8 cellular contexts compared by ENCODE assay signal in the genomic region with DNA sequence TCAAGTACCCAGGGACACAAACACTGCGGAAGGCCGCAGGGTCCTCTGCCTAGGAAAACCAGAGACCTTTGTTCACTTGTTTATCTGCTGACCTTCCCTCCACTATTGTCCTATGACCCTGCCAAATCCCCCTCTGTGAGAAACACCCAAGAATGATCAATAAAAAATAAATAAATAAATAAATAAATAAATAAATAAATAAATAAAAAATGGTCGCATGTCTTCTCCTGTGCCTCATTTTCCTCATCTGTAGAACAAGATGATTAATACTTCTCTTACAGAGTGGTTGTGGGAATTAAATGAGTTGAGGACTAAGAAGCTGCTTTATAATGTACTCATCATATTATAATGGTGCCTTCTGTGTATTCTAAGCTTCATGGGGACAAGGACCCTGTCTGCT.
A peak's percentile ranks its signal among the peaks of the same experiment; 100 is the strongest.
DNase-seq lines count a peak whose midpoint lies in the region; ATAC-seq, FAIRE-seq and TF ChIP-seq lines count a peak whose summit lies in the region.
"Not testable (repeated sequence)": the region's sequence is repeated elsewhere in the genome, so short reads cannot be mapped to it uniquely, and the experiment has no call there.

No MANE protein-coding gene starts in this region.

- TF ChIP-seq EP300 in HepG2 (IDR thresholded peaks at IDR 0.05; ENCODE audit: low read depth in 2 of 2, low read length in 2 of 2); HepG2 (CRISPR knock-in tag; IDR thresholded peaks at IDR 0.05; ENCODE audit: borderline replicate concordance): not testable (repeated sequence)

- FAIRE-seq in D721Med (lab: Jason Lieb, UNC) (peak; percentile 89), GM12892 (lab: Jason Lieb, UNC) (peak; percentile 68), GM19239 (lab: Jason Lieb, UNC) (peak; percentile 74), H54 (lab: Jason Lieb, UNC) (peak; percentile 58), islet of Langerhans (lab: Jason Lieb, UNC) (peak; percentile 73), keratinocyte (lab: Jason Lieb, UNC) (peak; percentile 17), HepG2 (lab: Jason Lieb, UNC) (peak; percentile 34)

- H3K27me3 ChIP-seq in keratinocyte (ENCODE audit: control insufficient read depth, extremely low read depth, insufficient read depth, low read length); HepG2 (ENCODE audit: control insufficient read depth in 1 of 2, insufficient read depth in 2 of 2, low read length in 2 of 2): not testable (repeated sequence)

- H3K4me1 ChIP-seq in HEK293 (ENCODE audit: control insufficient read depth, insufficient read depth, low read length); keratinocyte (ENCODE audit: control insufficient read depth, extremely low read depth, insufficient read depth, low read length); HepG2 (ENCODE audit: insufficient read depth, low read length): not testable (repeated sequence)

- 14% methylated on average over 3 of the region's 3 CpGs for WGBS in HepG2 (ENCODE audit: low lambda C conversion rate)

- in situ Hi-C loops in HepG2 (cut with HindIII; ENCODE audit: extremely low pct_ligation_motif_present, low pct_unique_long_range_greater_than_20kb): not testable (repeated sequence)

- not testable (repeated sequence) for H3K9me3 ChIP-seq in HEK293 (ENCODE audit: control insufficient read depth, insufficient read depth, low read depth, low read length); keratinocyte (ENCODE audit: control insufficient read depth, low read depth, low read length); HepG2 (ENCODE audit: low read length)

- CTCF ChIA-PET in HEK293 (lab: Yijun Ruan, JAX); HepG2 (lab: Yijun Ruan, JAX; ENCODE audit: low intra/inter-chr PET ratio, low total read pairs): not testable (repeated sequence)

- POLR2A ChIA-PET in HEK293 (lab: Yijun Ruan, JAX); HepG2 (lab: Yijun Ruan, JAX): not testable (repeated sequence)

- not testable (repeated sequence) for BruUV-seq in HepG2 (replicated peaks; lab: Mats Ljungman, UMichigan)

- H4K20me1 ChIP-seq in keratinocyte (ENCODE audit: control insufficient read depth, extremely low read depth, insufficient read depth, low read length); HepG2 (ENCODE audit: insufficient read depth, low read length): not testable (repeated sequence)

- not testable (repeated sequence) for H3K9ac ChIP-seq in keratinocyte (ENCODE audit: control insufficient read depth, extremely low read depth, insufficient read depth, low read length); HepG2 (ENCODE audit: insufficient read depth, low read depth, low read length)

- dilution Hi-C loops in keratinocyte (cut with MboI; ENCODE audit: extremely low pct_ligation_motif_present, low sequenced_read_pairs): not testable (repeated sequence)

- not testable (repeated sequence) for TF ChIP-seq POLR2A in GM12892 (IDR thresholded peaks at IDR 0.05; ENCODE audit: low read depth, low read length); H54 (IDR thresholded peaks at IDR 0.05; ENCODE audit: low read depth, low read length); HepG2 (IDR thresholded peaks at IDR 0.05; ENCODE audit: insufficient read depth in 1 of 2, low read depth in 2 of 2, low read length in 2 of 2)

- not testable (repeated sequence) for H3K27ac ChIP-seq in HEK293 (ENCODE audit: extremely low read depth, low read depth, low read length); keratinocyte (ENCODE audit: control insufficient read depth, insufficient read depth, low read length); HepG2 (ENCODE audit: extremely low read length, insufficient read depth, low read length)

- not testable (repeated sequence) for H3K9me1 ChIP-seq in keratinocyte (ENCODE audit: control insufficient read depth, extremely low read depth, insufficient read depth, low read length)

- not testable (repeated sequence) for H2AFZ ChIP-seq in keratinocyte (ENCODE audit: control insufficient read depth, low read length); HepG2 (ENCODE audit: low read length)

- H3K79me2 ChIP-seq in keratinocyte (ENCODE audit: control insufficient read depth, insufficient read depth, low read length); HepG2 (ENCODE audit: insufficient read depth, low read length): not testable (repeated sequence)

- intact Hi-C loops in HepG2 (cut with micrococcal nuclease; ENCODE audit: unreplicated experiment): not testable (repeated sequence)

- not testable (repeated sequence) for DNase-seq in D721Med (ENCODE audit: insufficient read length, low spot score); GM12892 (ENCODE audit: insufficient read length); GM19239 (ENCODE audit: insufficient read length, low spot score); H54 (ENCODE audit: insufficient read length, low spot score); keratinocyte (ENCODE audit: low read depth, low spot score); HepG2 (ENCODE audit: low spot score)

- not testable (repeated sequence) for TF ChIP-seq RAD21 in HepG2 (CRISPR knock-in tag; IDR thresholded peaks at IDR 0.05)

- not testable (repeated sequence) for TF ChIP-seq CTCF in D721Med (IDR thresholded peaks at IDR 0.05; ENCODE audit: insufficient read depth, missing control alignments); HEK293 (tag by site-specific recombination; IDR thresholded peaks at IDR 0.05); keratinocyte (optimal IDR thresholded peaks at IDR 0.05 in 1 of 3, IDR thresholded peaks at IDR 0.05 in 1 of 3, conservative IDR thresholded peaks at IDR 0.05 in 1 of 3; ENCODE audit: extremely low read depth in 1 of 3, insufficient read depth in 2 of 3, low read length in 3 of 3); HepG2 (CRISPR knock-in tag; IDR thresholded peaks at IDR 0.05)

- not testable (repeated sequence) for H3K4me3 ChIP-seq in HEK293 (ENCODE audit: low read depth, low read length); keratinocyte (ENCODE audit: control insufficient read depth in 2 of 3, extremely low read depth in 1 of 3, insufficient read depth in 2 of 3, low read depth in 1 of 3, low read length in 3 of 3); HepG2 (replicated peaks in 1 of 3; ENCODE audit: insufficient read depth in 1 of 3, low read depth in 2 of 3, low read length in 3 of 3)

- not testable (repeated sequence) for H3K4me2 ChIP-seq in keratinocyte (ENCODE audit: control insufficient read depth, extremely low read depth, insufficient read depth, low read depth, low read length); HepG2 (ENCODE audit: low read depth, low read length)

- H3K36me3 ChIP-seq in HEK293 (ENCODE audit: control insufficient read depth in 2 of 2, insufficient read depth in 1 of 2, low read length in 2 of 2); keratinocyte (ENCODE audit: control insufficient read depth in 2 of 2, extremely low read depth in 1 of 2, insufficient read depth in 2 of 2, low read length in 2 of 2); HepG2 (replicated peaks in 1 of 2; ENCODE audit: control insufficient read depth in 1 of 2, insufficient read depth in 2 of 2, low read length in 2 of 2): not testable (repeated sequence)

- ATAC-seq in HepG2: not testable (repeated sequence)

TF ChIP-seq in HEK293, 187 proteins besides CTCF, POLR2A, EP300 and RAD21 (continues in another document):
- TF ChIP-seq ZNF654 (tag by site-specific recombination; IDR thresholded peaks at IDR 0.05; ENCODE audit: low read depth) (peak; percentile 25), ZBTB8A (tag by site-specific recombination; IDR thresholded peaks at IDR 0.05) (peak; percentile 68), ZNF560 (tag by site-specific recombination; IDR thresholded peaks at IDR 0.05; ENCODE audit: borderline replicate concordance) (peak; percentile 57; the same call in 1 of the 2 replicates), ZNF426 (tag by site-specific recombination; IDR thresholded peaks at IDR 0.05) (peak; percentile 84), ZNF623 (tag by site-specific recombination; IDR thresholded peaks at IDR 0.05) (peak; percentile 66)
